Comparison of ENCODE assay signal across 20 cellular contexts in genomic region chr3:12952322-12953200, GRCh38.
DNase-seq lines count a peak whose midpoint lies in the region; ATAC-seq and TF ChIP-seq lines count a peak whose summit lies in the region.
"Had no signal": no experiment of that assay in that cellular context is flagged by ENCODE, and none has a peak within 500 bp of the region (broad histone marks: within the 10 kb centered on the region; RNA-seq: fewer than 3 reads in every experiment).

No MANE protein-coding gene starts in this region.

- H3K27ac ChIP-seq in cardiac muscle cell (peak overlapping the region; percentile 68), ascending aorta (peak overlapping the region; percentile 89 to 92), layer of hippocampus (ENCODE audit: low read depth, low read length) (peak overlapping the region; percentile 52), substantia nigra (ENCODE audit: low read depth, low read length, poor library complexity, severe bottlenecking) (peak overlapping the region; percentile 81)
- H3K27ac ChIP-seq: esophagus squamous epithelium, lower lobe of right lung, WERI-Rb-1 had no signal

- H3K4me1 ChIP-seq in cardiac muscle cell (ENCODE audit: low read depth) (peaks cover 36% of the 10 kb centered on the region), ascending aorta (peaks cover 53 to 87% of the 10 kb centered on the region in 2 donors)
- H3K4me1 ChIP-seq: HAP-1 had no signal

- TF ChIP-seq CTCF in cardiac muscle cell (IDR thresholded peaks at IDR 0.05; ENCODE audit: low read depth, low read length) (no peak), ascending aorta (IDR thresholded peaks at IDR 0.05) (no peak)

- H3K36me3 ChIP-seq in cardiac muscle cell = no peaks in the 10 kb centered on the region
- H3K36me3 ChIP-seq in ascending aorta = no peaks in the 10 kb centered on the region
- H3K36me3 ChIP-seq: esophagus squamous epithelium, HAP-1, lower lobe of right lung had no signal

- intact Hi-C loops in Right ventricle myocardium superior (cut with DNase I) (no loop called here), ascending aorta (cut with DNase I) (loop anchor here (10.0 kb wide), 1 partner anchor 288 kb away; the partner anchor contains the start of gene RAF1)

- H3K9me3 ChIP-seq in cardiac muscle cell (ENCODE audit: low read depth) (no peaks in the 10 kb centered on the region), ascending aorta (no peaks in the 10 kb centered on the region)
- H3K9me3 ChIP-seq: esophagus squamous epithelium, HAP-1, lower lobe of right lung had no signal

- H3K4me3 ChIP-seq in cardiac muscle cell = no peak overlapping the region
- no peak overlapping the region for H3K4me3 ChIP-seq in ascending aorta
- H3K4me3 ChIP-seq: esophagus squamous epithelium, HAP-1, lower lobe of right lung had no signal

- DNase-seq in cardiac muscle cell (ENCODE audit: low read depth in 1 of 2, low spot score in 1 of 2) = no peak
- no peak for DNase-seq in Right ventricle myocardium superior
- no peak for DNase-seq in ascending aorta (ENCODE audit: low spot score in 2 of 2)
- peak in 2 of 49 donors; percentile 21 to 34 for DNase-seq in substantia nigra (lab: John Stamatoyannopoulos, UW)
- no peak for DNase-seq in NCI-H2196 treated with DMSO at 0.1 percent for 48 hours (lab: John Stamatoyannopoulos, UW; ENCODE audit: unreplicated experiment)
- DNase-seq: AML-193; DMS79 treated with DMSO at 0.1 percent for 48 hours; effector memory CD4-positive, alpha-beta T cell; esophagus squamous epithelium; lower lobe of right lung; NCI-H1048; NCI-H187 treated with DMSO at 0.1 percent for 48 hours; NCI-H2227 treated with DMSO at 0.1 percent for 48 hours; NCI-H748 treated with DMSO at 0.1 percent for 48 hours; RPMI8226; WERI-Rb-1 had no signal

- ATAC-seq in Right ventricle myocardium superior (ENCODE audit: poor library complexity) (no peak), GM18517 (IDR thresholded peaks at IDR 0.05; ENCODE audit: unreplicated experiment) (no peak), GM21367 (IDR thresholded peaks at IDR 0.05; ENCODE audit: unreplicated experiment) (no peak)
- ATAC-seq: lower lobe of right lung had no signal

- H3K27me3 ChIP-seq in cardiac muscle cell (no peaks in the 10 kb centered on the region), ascending aorta (no peaks in the 10 kb centered on the region), layer of hippocampus (ENCODE audit: control insufficient read depth, insufficient read depth, low read length) (no peaks in the 10 kb centered on the region)
- H3K27me3 ChIP-seq: esophagus squamous epithelium had no signal
